8 cellular contexts compared by ENCODE assay signal in genomic region chr6:26532699-26533523, GRCh38. TPM values are rescaled to one million over a fixed set of nuclear protein-coding genes. Genes with fewer than 3 reads are reported as not detected.
A peak's percentile ranks its signal among the peaks of the same experiment; 100 is the strongest.
DNase-seq lines count a peak whose midpoint lies in the region; ATAC-seq and TF ChIP-seq lines count a peak whose summit lies in the region.

No MANE protein-coding gene starts in this region.

- no peak for TF ChIP-seq CTCF in Calu3 (IDR thresholded peaks at IDR 0.05; ENCODE audit: unreplicated experiment)

- CTCF ChIA-PET in Calu3 (lab: Charles Lee) = interaction anchor here (0.8 to 1.5 kb wide), 6 partner anchors 10 to 196 kb away, joined by 3 to 9 read pairs (median 4); no protein-coding TSS in a partner anchor

- intact Hi-C loops in Calu3 (cut with micrococcal nuclease; ENCODE audit: unreplicated experiment) = no loop called here

- DNase-seq in Calu3 (peak; percentile 92), NCI-H345 (lab: John Stamatoyannopoulos, UW) (peak; percentile 93), islet precursor cell (peak; percentile 94)
- peak; percentile 54 to 92 (median 66) for DNase-seq in activated CD4-positive, CD25-positive, alpha-beta regulatory T cell (lab: John Stamatoyannopoulos, UW)
- peak; percentile 90 to 97 for DNase-seq in central memory CD8-positive, alpha-beta T cell (ENCODE audit: low spot score in 2 of 2)
- DNase-seq in stimulated activated CD4-positive, alpha-beta T cell treated with anti-CD3 and anti-CD28 coated beads, Interleukin-12 subunit alpha, Interleukin-12 subunit beta, amount 100 ng/mL, for 4 hours = peak; percentile 92

- no TSS peak for BruUV-seq in Calu3 (replicated peaks; lab: Mats Ljungman, UMichigan)

- peaks cover 33% of the 10 kb centered on the region for H3K36me3 Mint-ChIP-seq in Calu3 (ENCODE audit: insufficient read depth, unreplicated experiment)
- peaks cover 41% of the 10 kb centered on the region for H3K36me3 Mint-ChIP-seq in central memory CD8-positive, alpha-beta T cell (ENCODE audit: insufficient read depth)

- no peaks in the 10 kb centered on the region for H3K27me3 Mint-ChIP-seq in Calu3 (ENCODE audit: unreplicated experiment)
- peaks cover 6% of the 10 kb centered on the region for H3K27me3 Mint-ChIP-seq in central memory CD8-positive, alpha-beta T cell

- no peaks in the 10 kb centered on the region for H3K9me3 Mint-ChIP-seq in Calu3 (ENCODE audit: low read depth, unreplicated experiment)
- H3K9me3 Mint-ChIP-seq in central memory CD8-positive, alpha-beta T cell = no peaks in the 10 kb centered on the region

- H3K4me1 Mint-ChIP-seq in Calu3 (ENCODE audit: low read depth, unreplicated experiment) = peaks cover 21% of the 10 kb centered on the region
- H3K4me1 Mint-ChIP-seq in central memory CD8-positive, alpha-beta T cell = peaks cover 47% of the 10 kb centered on the region

- H3K4me3 Mint-ChIP-seq in Calu3 (ENCODE audit: low read depth, unreplicated experiment) = peak overlapping the region; percentile 84
- H3K4me3 Mint-ChIP-seq in central memory CD8-positive, alpha-beta T cell = peak overlapping the region; percentile 91

- ATAC-seq in HG02885 (IDR thresholded peaks at IDR 0.05; ENCODE audit: poor library complexity, unreplicated experiment) (peak; percentile 40), GM19452 (IDR thresholded peaks at IDR 0.05; ENCODE audit: unreplicated experiment) (no peak)
- peak; percentile 39 for ATAC-seq in central memory CD8-positive, alpha-beta T cell (replicated peaks; ENCODE audit: extremely low read depth, poor library complexity, severe bottlenecking)

- H3K27ac Mint-ChIP-seq in Calu3 (ENCODE audit: unreplicated experiment) = peak overlapping the region; percentile 97
- H3K27ac Mint-ChIP-seq in central memory CD8-positive, alpha-beta T cell (ENCODE audit: low read depth) = peak overlapping the region; percentile 96

RNA-seq across cellular contexts. Expression of gene HMGN4, which starts 5.3 kb away (rescaled TPM):
- 49.7 and 60.0 TPM in 2 replicates for total RNA-seq in Calu3 (2022)

RNA-seq across cellular contexts. Expression of gene BTN1A1, which starts 32.8 kb away (rescaled TPM):
- total RNA-seq in Calu3 (2022) = not detected in 2 replicates
